Comparison of ENCODE assay signal across 22 cellular contexts in the genomic region with DNA sequence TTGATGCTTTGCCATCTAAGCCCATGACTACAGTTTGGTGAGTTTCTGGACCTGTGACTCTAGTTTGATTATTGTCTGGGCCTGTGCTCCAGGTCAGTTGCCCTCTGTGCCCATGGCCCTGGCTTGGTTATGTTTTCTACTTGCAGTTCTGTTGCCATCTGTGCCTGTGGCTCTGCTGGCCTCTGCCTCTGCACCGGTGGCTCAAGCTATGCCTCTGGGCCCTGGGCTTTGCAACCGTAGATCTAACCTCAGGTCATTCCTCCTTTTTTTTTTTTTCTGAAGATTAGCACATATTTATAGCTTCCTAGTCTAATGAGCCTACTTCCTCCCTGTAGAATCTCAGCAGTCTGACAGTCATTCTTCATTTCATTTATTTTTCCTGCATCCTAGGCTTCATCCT.
DNase-seq lines count a peak whose midpoint lies in the region; ATAC-seq, FAIRE-seq and TF ChIP-seq lines count a peak whose summit lies in the region.
"Had no signal": no experiment of that assay in that cellular context is flagged by ENCODE, and none has a peak within 500 bp of the region (broad histone marks: within the 10 kb centered on the region; RNA-seq: fewer than 3 reads in every experiment).

No MANE protein-coding gene starts in this region.

- no peak overlapping the region for H2AFZ ChIP-seq in mesenchymal stem cell (ENCODE audit: low read depth, low read length)

- peaks cover 4% of the 10 kb centered on the region for H3K79me1 ChIP-seq in mesenchymal stem cell (replicated peaks; ENCODE audit: low read length, poor library complexity, severe bottlenecking)

- TF ChIP-seq CTCF in A673 (conservative IDR thresholded peaks at IDR 0.05; ENCODE audit: low read depth, low read length) = no peak
- no peak for TF ChIP-seq CTCF in kidney (IDR thresholded peaks at IDR 0.05; ENCODE audit: borderline replicate concordance, extremely low read depth, insufficient read depth)
- TF ChIP-seq CTCF in thyroid gland (IDR thresholded peaks at IDR 0.05) = no peak

- H3K36me3 ChIP-seq in A673 (ENCODE audit: insufficient read depth, low read length, poor library complexity, severe bottlenecking) (no peaks in the 10 kb centered on the region), kidney (ENCODE audit: control insufficient read depth in 1 of 2, insufficient read depth in 2 of 2, low read length in 2 of 2) (peaks cover 0 to 2% of the 10 kb centered on the region in 2 donors), mesenchymal stem cell (ENCODE audit: control insufficient read depth in 1 of 2, insufficient read depth in 2 of 2, low read depth in 1 of 2, low read length in 2 of 2) (peaks cover 3 to 9% of the 10 kb centered on the region in 2 experiments), thyroid gland (no peaks in the 10 kb centered on the region)
- H3K36me3 ChIP-seq: BE2C had no signal

- H2BK15ac ChIP-seq in mesenchymal stem cell (ENCODE audit: low read depth, poor library complexity, severe bottlenecking) = no peak overlapping the region

- WGBS in mesenchymal stem cell = 59% methylated on average over 2 of the region's 2 CpGs
- 85 to 89% methylated on average over 2 of the region's 2 CpGs for WGBS in thyroid gland, 2 donors

- H3K4me1 ChIP-seq in A673 (ENCODE audit: insufficient read depth, low read length, poor library complexity, severe bottlenecking) (peaks cover 33% of the 10 kb centered on the region), kidney (ENCODE audit: control insufficient read depth in 1 of 2, insufficient read depth in 1 of 2, low read depth in 1 of 2, low read length in 2 of 2) (no peaks in the 10 kb centered on the region), mesenchymal stem cell (ENCODE audit: control insufficient read depth, insufficient read depth, low read depth, low read length) (no peaks in the 10 kb centered on the region), thyroid gland (no peaks in the 10 kb centered on the region)
- H3K4me1 ChIP-seq: A549, BE2C, BLaER1, Caco-2 had no signal

- no peak overlapping the region for H2BK5ac ChIP-seq in mesenchymal stem cell (ENCODE audit: low read depth, low read length, poor library complexity, severe bottlenecking)

- peak overlapping the region; percentile 56 for H4K91ac ChIP-seq in mesenchymal stem cell (ENCODE audit: low read length)

- H3K9ac ChIP-seq in kidney (ENCODE audit: low read length in 2 of 2) = no peak overlapping the region
- no peak overlapping the region for H3K9ac ChIP-seq in mesenchymal stem cell (ENCODE audit: low read length)
- H3K9ac ChIP-seq: BLaER1 had no signal

- no peak overlapping the region for H3K4ac ChIP-seq in mesenchymal stem cell (ENCODE audit: low read depth in 1 of 2, low read length in 2 of 2)

- DNase-seq in A673 (ENCODE audit: low spot score) (peak; percentile 17), MV-4-11 (lab: John Stamatoyannopoulos, UW) (peak; percentile 5), kidney (peak; percentile 45), mesenchymal stem cell (no peak), thyroid gland (no peak), NCI-H2171 (lab: John Stamatoyannopoulos, UW) (no peak)
- DNase-seq: ACHN; BE2C; C1 segment of cervical spinal cord; Caco-2; Calu3; CD4-positive, alpha-beta T cell; CD8-positive, alpha-beta T cell; DMS79 treated with DMSO at 0.1 percent for 48 hours; GF-D8 had no signal

- no peak overlapping the region for H3K23ac ChIP-seq in mesenchymal stem cell (ENCODE audit: low read length in 2 of 2)

- POLR2A ChIA-PET in A673 (lab: Charles Lee; ENCODE audit: low non-redundant PET) = no interaction called here

- no peak overlapping the region for H4K8ac ChIP-seq in mesenchymal stem cell (ENCODE audit: low read length)

- no peak overlapping the region for H3K18ac ChIP-seq in mesenchymal stem cell (ENCODE audit: low read depth in 1 of 2, low read length in 2 of 2)

- FAIRE-seq in kidney (lab: Jason Lieb, UNC) = no peak
- FAIRE-seq: A549, D721Med, G401.6, GM12891 had no signal

- H3K14ac ChIP-seq in mesenchymal stem cell (ENCODE audit: low read length in 2 of 2) = no peak overlapping the region

- H3K27ac ChIP-seq in A673 (ENCODE audit: low read depth, low read length, poor library complexity, severe bottlenecking) (peak overlapping the region; percentile 67), kidney (ENCODE audit: low read depth in 2 of 2, low read length in 2 of 2) (no peak overlapping the region), mesenchymal stem cell (ENCODE audit: low read length, poor library complexity, severe bottlenecking) (no peak overlapping the region), thyroid gland (no peak overlapping the region)
- H3K27ac ChIP-seq: 22Rv1, A549, BLaER1 had no signal

- intact Hi-C loops in A673 (cut with micrococcal nuclease; ENCODE audit: unreplicated experiment) (no loop called here), kidney (cut with DNase I) (no loop called here), thyroid gland (cut with DNase I) (no loop called here)

- H3K4me2 ChIP-seq in mesenchymal stem cell (ENCODE audit: low read length, poor library complexity, severe bottlenecking) = no peak overlapping the region
- H3K4me2 ChIP-seq: A549, BLaER1 had no signal

- no peak for ATAC-seq in GM18873 (IDR thresholded peaks at IDR 0.05; ENCODE audit: low FRiP score, unreplicated experiment)
- ATAC-seq: A549; CD8-positive, alpha-beta T cell had no signal

- no peak overlapping the region for H2AK5ac ChIP-seq in mesenchymal stem cell (ENCODE audit: low read length, severe bottlenecking)

- BruUV-seq in A673 (replicated peaks; lab: Mats Ljungman, UMichigan) = no TSS peak

- CTCF ChIA-PET in A673 (lab: Charles Lee) = no interaction called here

- H2BK120ac ChIP-seq in mesenchymal stem cell (ENCODE audit: low read depth, low read length) = no peak overlapping the region

- no peak for TF ChIP-seq POLR2A in thyroid gland (IDR thresholded peaks at IDR 0.05)

- H3K9me3 ChIP-seq in A673 (ENCODE audit: low read depth, low read length, poor library complexity, severe bottlenecking) (peaks cover 7% of the 10 kb centered on the region), kidney (ENCODE audit: control insufficient read depth in 1 of 2, low read length in 2 of 2) (no peaks in the 10 kb centered on the region), mesenchymal stem cell (ENCODE audit: control insufficient read depth, low read length) (peaks cover 26% of the 10 kb centered on the region), thyroid gland (no peaks in the 10 kb centered on the region)
- H3K9me3 ChIP-seq: BE2C, Caco-2 had no signal

- H3K4me3 ChIP-seq in A673 (ENCODE audit: low read depth, low read length, poor library complexity, severe bottlenecking) (no peak overlapping the region), kidney (ENCODE audit: low read length in 2 of 2) (no peak overlapping the region), mesenchymal stem cell (ENCODE audit: insufficient read depth in 1 of 2, low read depth in 1 of 2, low read length in 2 of 2) (no peak overlapping the region), thyroid gland (replicated peaks in 1 of 3) (no peak overlapping the region)
- H3K4me3 ChIP-seq: A549, BLaER1 had no signal

- H2BK12ac ChIP-seq in mesenchymal stem cell (ENCODE audit: low read length in 2 of 2) = peak overlapping the region in 1 of 2 experiments; percentile 71

- H3K27me3 ChIP-seq in A673 (replicated peaks; ENCODE audit: insufficient read depth, low read depth, low read length, poor library complexity) = no peaks in the 10 kb centered on the region
- H3K27me3 ChIP-seq in mesenchymal stem cell (ENCODE audit: control insufficient read depth in 1 of 2, insufficient read depth in 1 of 2, low read length in 2 of 2) = no peaks in the 10 kb centered on the region
- H3K27me3 ChIP-seq in thyroid gland = no peaks in the 10 kb centered on the region
- H3K27me3 ChIP-seq: BE2C, BLaER1 had no signal

Comparison
In these comparisons a context has a peak if more than half of its experiments do, and no peak if none do; other contexts are left out.
1. DNase-seq: peak in A673 (single experiment), MV-4-11 (single experiment) and kidney (single experiment); none in mesenchymal stem cell (single experiment), thyroid gland (0 of 2) and NCI-H2171 (single experiment).